1 cellular context compared by ENCODE assay signal in the genomic region with DNA sequence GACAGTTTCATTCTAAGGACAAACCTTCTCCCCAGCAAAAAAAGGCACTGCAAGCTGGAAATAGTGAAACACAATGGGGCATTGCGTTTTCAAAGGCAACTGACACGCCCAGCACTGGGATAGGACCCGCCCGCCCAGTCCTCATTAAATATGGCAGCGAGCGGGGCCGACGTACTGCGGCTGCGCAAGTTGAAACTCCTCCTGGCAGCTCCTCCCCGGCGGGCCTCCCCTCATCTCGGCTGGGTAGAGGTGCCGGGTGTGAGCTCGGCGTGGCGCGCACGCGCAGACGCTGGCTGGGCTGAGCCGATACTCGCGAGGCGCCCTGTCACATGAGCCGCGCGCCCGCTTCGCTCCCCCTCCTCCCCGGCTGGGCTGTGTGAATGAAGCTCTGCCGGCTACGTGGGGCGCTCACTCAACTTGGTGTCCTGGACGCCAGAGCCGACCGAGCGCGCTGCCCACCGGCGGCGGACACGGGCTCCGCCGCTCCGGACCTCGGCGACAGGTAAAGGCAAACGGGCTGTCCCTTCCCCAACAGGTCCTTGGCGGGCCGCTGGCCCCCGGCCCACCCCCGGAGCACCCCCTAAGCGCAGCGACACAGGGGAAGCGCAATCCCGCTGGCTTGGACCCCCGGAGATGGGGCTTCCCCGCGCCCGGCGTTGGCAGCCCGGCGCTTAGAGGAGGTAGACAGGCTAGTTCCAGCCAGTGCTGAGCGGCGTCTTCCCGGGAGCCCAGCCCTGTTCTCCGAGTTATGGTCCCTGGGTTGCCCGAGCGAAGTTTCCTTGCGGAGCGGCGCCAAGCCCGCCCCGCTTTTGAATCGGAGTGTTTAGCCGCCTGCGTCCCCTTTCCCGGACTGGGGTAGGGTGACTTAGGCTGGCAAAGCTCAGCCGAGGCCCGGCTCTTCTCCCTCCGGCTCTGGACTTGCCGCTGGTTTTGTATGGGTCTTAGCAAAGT.
TF ChIP-seq lines count a peak whose summit lies in the region.

A gene (plus strand): TSS at position 306 of the 951 bp plus-strand sequence. CDS start 2,703 bp downstream, outside the sequence.

TF ChIP-seq in K562, 482 proteins besides CTCF, POLR2A, EP300 and RAD21 (continued from another document and continues in another):
- TF ChIP-seq, protein P1, sequence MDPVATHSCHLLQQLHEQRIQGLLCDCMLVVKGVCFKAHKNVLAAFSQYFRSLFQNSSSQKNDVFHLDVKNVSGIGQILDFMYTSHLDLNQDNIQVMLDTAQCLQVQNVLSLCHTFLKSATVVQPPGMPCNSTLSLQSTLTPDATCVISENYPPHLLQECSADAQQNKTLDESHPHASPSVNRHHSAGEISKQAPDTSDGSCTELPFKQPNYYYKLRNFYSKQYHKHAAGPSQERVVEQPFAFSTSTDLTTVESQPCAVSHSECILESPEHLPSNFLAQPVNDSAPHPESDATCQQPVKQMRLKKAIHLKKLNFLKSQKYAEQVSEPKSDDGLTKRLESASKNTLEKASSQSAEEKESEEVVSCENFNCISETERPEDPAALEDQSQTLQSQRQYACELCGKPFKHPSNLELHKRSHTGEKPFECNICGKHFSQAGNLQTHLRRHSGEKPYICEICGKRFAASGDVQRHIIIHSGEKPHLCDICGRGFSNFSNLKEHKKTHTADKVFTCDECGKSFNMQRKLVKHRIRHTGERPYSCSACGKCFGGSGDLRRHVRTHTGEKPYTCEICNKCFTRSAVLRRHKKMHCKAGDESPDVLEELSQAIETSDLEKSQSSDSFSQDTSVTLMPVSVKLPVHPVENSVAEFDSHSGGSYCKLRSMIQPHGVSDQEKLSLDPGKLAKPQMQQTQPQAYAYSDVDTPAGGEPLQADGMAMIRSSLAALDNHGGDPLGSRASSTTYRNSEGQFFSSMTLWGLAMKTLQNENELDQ (CRISPR knock-in tag; IDR thresholded peaks at IDR 0.05; ENCODE audit: borderline replicate concordance), result no peak
- TF ChIP-seq, protein P2, sequence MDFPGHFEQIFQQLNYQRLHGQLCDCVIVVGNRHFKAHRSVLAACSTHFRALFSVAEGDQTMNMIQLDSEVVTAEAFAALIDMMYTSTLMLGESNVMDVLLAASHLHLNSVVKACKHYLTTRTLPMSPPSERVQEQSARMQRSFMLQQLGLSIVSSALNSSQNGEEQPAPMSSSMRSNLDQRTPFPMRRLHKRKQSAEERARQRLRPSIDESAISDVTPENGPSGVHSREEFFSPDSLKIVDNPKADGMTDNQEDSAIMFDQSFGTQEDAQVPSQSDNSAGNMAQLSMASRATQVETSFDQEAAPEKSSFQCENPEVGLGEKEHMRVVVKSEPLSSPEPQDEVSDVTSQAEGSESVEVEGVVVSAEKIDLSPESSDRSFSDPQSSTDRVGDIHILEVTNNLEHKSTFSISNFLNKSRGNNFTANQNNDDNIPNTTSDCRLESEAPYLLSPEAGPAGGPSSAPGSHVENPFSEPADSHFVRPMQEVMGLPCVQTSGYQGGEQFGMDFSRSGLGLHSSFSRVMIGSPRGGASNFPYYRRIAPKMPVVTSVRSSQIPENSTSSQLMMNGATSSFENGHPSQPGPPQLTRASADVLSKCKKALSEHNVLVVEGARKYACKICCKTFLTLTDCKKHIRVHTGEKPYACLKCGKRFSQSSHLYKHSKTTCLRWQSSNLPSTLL (IDR thresholded peaks at IDR 0.05), result no peak
- TF ChIP-seq, protein P3, sequence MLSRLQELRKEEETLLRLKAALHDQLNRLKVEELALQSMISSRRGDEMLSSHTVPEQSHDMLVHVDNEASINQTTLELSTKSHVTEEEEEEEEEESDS (CRISPR knock-in tag; IDR thresholded peaks at IDR 0.05), result no peak
- TF ChIP-seq KLF16 (IDR thresholded peaks at IDR 0.05) (no peak), EHMT2 (IDR thresholded peaks at IDR 0.05) (no peak), CBFB (CRISPR knock-in tag; IDR thresholded peaks at IDR 0.05) (no peak), RBFOX2 (IDR thresholded peaks at IDR 0.05; ENCODE audit: low read depth, low read length) (peak; percentile 73), SAFB (IDR thresholded peaks at IDR 0.05; ENCODE audit: borderline replicate concordance, low read depth, low read length) (no peak), PTTG1 (tag; IDR thresholded peaks at IDR 0.05; ENCODE audit: low read depth) (no peak), BHLHE40 (IDR thresholded peaks at IDR 0.05; ENCODE audit: low read length) (0 out of 2 replicates have a peak, but pooled peaks have one; percentile 19), SRF (CRISPR knock-in tag; IDR thresholded peaks at IDR 0.05) (no peak), L3MBTL2 (IDR thresholded peaks at IDR 0.05) (peak; percentile 71), XRCC3 (IDR thresholded peaks at IDR 0.05) (no peak), ZNF263 (CRISPR knock-in tag; IDR thresholded peaks at IDR 0.05; ENCODE audit: borderline replicate concordance) (peak; percentile 96), CCNT2 (IDR thresholded peaks at IDR 0.05; ENCODE audit: borderline replicate concordance, extremely low read depth, insufficient read length, low read depth, low read length) (peak; percentile 62), COPS2 (conservative IDR thresholded peaks at IDR 0.05) (no peak), PHF8 (IDR thresholded peaks at IDR 0.05; ENCODE audit: borderline replicate concordance, low read length) (peak; percentile 45; the same call in 1 of the 2 replicates), FOS (IDR thresholded peaks at IDR 0.05; ENCODE audit: extremely low read depth, insufficient read length) (no peak), CBX8 (IDR thresholded peaks at IDR 0.05; ENCODE audit: borderline replicate concordance, extremely low read depth, low read depth, low read length, poor library complexity, severe bottlenecking) (no peak), NR3C1 (CRISPR knock-in tag; IDR thresholded peaks at IDR 0.05) (no peak), YY1 (IDR thresholded peaks at IDR 0.05; ENCODE audit: borderline replicate concordance in 1 of 3, control insufficient read depth in 1 of 3, extremely low read depth in 1 of 3, insufficient read depth in 3 of 3, insufficient read length in 1 of 3, insufficient replicate concordance in 2 of 3, low read depth in 1 of 3, low read length in 2 of 3) (peak in 2 of 3 experiments; percentile 43 to 64), NONO (IDR thresholded peaks at IDR 0.05; ENCODE audit: low read depth in 2 of 2, low read length in 1 of 2) (no peak), TAF1 (IDR thresholded peaks at IDR 0.05; ENCODE audit: control insufficient read depth, extremely low read depth, insufficient read depth, low read length, severe bottlenecking) (peak; percentile 21)
- TF ChIP-seq, protein P4, sequence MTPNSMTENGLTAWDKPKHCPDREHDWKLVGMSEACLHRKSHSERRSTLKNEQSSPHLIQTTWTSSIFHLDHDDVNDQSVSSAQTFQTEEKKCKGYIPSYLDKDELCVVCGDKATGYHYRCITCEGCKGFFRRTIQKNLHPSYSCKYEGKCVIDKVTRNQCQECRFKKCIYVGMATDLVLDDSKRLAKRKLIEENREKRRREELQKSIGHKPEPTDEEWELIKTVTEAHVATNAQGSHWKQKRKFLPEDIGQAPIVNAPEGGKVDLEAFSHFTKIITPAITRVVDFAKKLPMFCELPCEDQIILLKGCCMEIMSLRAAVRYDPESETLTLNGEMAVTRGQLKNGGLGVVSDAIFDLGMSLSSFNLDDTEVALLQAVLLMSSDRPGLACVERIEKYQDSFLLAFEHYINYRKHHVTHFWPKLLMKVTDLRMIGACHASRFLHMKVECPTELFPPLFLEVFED (CRISPR knock-in tag; conservative IDR thresholded peaks at IDR 0.05), result no peak
- TF ChIP-seq, protein P5, sequence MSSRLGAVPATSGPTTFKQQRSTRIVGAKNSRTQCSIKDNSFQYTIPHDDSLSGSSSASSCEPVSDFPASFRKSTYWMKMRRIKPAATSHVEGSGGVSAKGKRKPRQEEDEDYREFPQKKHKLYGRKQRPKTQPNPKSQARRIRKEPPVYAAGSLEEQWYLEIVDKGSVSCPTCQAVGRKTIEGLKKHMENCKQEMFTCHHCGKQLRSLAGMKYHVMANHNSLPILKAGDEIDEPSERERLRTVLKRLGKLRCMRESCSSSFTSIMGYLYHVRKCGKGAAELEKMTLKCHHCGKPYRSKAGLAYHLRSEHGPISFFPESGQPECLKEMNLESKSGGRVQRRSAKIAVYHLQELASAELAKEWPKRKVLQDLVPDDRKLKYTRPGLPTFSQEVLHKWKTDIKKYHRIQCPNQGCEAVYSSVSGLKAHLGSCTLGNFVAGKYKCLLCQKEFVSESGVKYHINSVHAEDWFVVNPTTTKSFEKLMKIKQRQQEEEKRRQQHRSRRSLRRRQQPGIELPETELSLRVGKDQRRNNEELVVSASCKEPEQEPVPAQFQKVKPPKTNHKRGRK (tag; IDR thresholded peaks at IDR 0.05), result no peak
- TF ChIP-seq, protein P6, sequence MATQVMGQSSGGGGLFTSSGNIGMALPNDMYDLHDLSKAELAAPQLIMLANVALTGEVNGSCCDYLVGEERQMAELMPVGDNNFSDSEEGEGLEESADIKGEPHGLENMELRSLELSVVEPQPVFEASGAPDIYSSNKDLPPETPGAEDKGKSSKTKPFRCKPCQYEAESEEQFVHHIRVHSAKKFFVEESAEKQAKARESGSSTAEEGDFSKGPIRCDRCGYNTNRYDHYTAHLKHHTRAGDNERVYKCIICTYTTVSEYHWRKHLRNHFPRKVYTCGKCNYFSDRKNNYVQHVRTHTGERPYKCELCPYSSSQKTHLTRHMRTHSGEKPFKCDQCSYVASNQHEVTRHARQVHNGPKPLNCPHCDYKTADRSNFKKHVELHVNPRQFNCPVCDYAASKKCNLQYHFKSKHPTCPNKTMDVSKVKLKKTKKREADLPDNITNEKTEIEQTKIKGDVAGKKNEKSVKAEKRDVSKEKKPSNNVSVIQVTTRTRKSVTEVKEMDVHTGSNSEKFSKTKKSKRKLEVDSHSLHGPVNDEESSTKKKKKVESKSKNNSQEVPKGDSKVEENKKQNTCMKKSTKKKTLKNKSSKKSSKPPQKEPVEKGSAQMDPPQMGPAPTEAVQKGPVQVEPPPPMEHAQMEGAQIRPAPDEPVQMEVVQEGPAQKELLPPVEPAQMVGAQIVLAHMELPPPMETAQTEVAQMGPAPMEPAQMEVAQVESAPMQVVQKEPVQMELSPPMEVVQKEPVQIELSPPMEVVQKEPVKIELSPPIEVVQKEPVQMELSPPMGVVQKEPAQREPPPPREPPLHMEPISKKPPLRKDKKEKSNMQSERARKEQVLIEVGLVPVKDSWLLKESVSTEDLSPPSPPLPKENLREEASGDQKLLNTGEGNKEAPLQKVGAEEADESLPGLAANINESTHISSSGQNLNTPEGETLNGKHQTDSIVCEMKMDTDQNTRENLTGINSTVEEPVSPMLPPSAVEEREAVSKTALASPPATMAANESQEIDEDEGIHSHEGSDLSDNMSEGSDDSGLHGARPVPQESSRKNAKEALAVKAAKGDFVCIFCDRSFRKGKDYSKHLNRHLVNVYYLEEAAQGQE (CRISPR knock-in tag; IDR thresholded peaks at IDR 0.05; ENCODE audit: low read depth), result no peak
- TF ChIP-seq, protein P7, sequence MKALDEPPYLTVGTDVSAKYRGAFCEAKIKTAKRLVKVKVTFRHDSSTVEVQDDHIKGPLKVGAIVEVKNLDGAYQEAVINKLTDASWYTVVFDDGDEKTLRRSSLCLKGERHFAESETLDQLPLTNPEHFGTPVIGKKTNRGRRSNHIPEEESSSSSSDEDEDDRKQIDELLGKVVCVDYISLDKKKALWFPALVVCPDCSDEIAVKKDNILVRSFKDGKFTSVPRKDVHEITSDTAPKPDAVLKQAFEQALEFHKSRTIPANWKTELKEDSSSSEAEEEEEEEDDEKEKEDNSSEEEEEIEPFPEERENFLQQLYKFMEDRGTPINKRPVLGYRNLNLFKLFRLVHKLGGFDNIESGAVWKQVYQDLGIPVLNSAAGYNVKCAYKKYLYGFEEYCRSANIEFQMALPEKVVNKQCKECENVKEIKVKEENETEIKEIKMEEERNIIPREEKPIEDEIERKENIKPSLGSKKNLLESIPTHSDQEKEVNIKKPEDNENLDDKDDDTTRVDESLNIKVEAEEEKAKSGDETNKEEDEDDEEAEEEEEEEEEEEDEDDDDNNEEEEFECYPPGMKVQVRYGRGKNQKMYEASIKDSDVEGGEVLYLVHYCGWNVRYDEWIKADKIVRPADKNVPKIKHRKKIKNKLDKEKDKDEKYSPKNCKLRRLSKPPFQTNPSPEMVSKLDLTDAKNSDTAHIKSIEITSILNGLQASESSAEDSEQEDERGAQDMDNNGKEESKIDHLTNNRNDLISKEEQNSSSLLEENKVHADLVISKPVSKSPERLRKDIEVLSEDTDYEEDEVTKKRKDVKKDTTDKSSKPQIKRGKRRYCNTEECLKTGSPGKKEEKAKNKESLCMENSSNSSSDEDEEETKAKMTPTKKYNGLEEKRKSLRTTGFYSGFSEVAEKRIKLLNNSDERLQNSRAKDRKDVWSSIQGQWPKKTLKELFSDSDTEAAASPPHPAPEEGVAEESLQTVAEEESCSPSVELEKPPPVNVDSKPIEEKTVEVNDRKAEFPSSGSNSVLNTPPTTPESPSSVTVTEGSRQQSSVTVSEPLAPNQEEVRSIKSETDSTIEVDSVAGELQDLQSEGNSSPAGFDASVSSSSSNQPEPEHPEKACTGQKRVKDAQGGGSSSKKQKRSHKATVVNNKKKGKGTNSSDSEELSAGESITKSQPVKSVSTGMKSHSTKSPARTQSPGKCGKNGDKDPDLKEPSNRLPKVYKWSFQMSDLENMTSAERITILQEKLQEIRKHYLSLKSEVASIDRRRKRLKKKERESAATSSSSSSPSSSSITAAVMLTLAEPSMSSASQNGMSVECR (CRISPR knock-in tag; IDR thresholded peaks at IDR 0.05), result no peak
- TF ChIP-seq, protein P8, sequence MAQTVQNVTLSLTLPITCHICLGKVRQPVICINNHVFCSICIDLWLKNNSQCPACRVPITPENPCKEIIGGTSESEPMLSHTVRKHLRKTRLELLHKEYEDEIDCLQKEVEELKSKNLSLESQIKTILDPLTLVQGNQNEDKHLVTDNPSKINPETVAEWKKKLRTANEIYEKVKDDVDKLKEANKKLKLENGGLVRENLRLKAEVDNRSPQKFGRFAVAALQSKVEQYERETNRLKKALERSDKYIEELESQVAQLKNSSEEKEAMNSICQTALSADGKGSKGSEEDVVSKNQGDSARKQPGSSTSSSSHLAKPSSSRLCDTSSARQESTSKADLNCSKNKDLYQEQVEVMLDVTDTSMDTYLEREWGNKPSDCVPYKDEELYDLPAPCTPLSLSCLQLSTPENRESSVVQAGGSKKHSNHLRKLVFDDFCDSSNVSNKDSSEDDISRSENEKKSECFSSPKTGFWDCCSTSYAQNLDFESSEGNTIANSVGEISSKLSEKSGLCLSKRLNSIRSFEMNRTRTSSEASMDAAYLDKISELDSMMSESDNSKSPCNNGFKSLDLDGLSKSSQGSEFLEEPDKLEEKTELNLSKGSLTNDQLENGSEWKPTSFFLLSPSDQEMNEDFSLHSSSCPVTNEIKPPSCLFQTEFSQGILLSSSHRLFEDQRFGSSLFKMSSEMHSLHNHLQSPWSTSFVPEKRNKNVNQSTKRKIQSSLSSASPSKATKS (CRISPR knock-in tag; IDR thresholded peaks at IDR 0.05), result no peak
- TF ChIP-seq, protein P9, sequence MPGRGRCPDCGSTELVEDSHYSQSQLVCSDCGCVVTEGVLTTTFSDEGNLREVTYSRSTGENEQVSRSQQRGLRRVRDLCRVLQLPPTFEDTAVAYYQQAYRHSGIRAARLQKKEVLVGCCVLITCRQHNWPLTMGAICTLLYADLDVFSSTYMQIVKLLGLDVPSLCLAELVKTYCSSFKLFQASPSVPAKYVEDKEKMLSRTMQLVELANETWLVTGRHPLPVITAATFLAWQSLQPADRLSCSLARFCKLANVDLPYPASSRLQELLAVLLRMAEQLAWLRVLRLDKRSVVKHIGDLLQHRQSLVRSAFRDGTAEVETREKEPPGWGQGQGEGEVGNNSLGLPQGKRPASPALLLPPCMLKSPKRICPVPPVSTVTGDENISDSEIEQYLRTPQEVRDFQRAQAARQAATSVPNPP (IDR thresholded peaks at IDR 0.05; ENCODE audit: borderline replicate concordance, insufficient read depth, insufficient read length), result no peak
- TF ChIP-seq, protein P10, sequence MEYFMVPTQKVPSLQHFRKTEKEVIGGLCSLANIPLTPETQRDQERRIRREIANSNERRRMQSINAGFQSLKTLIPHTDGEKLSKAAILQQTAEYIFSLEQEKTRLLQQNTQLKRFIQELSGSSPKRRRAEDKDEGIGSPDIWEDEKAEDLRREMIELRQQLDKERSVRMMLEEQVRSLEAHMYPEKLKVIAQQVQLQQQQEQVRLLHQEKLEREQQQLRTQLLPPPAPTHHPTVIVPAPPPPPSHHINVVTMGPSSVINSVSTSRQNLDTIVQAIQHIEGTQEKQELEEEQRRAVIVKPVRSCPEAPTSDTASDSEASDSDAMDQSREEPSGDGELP (CRISPR knock-in tag; IDR thresholded peaks at IDR 0.05; ENCODE audit: borderline replicate concordance), result peak; percentile 38; the same call in 1 of the 2 replicates
